In genomic region chr6:161561938-161562337, GRCh38 we compare ENCODE assay signal across 27 cellular contexts.
"Had no signal": no experiment of that assay in that cellular context is flagged by ENCODE, and none has a peak within 500 bp of the region (broad histone marks: within the 10 kb centered on the region; RNA-seq: fewer than 3 reads in every experiment).

No MANE protein-coding gene starts in this region.

- H3K4me3 ChIP-seq: ascending aorta, body of pancreas, MG63 had no signal

- H3K27me3 ChIP-seq: ascending aorta, body of pancreas, MG63 had no signal

- DNase-seq: activated CD4-positive, alpha-beta memory T cell treated with anti-CD3 and anti-CD28 coated beads for 36 hours; activated CD4-positive, alpha-beta T cell treated with anti-CD3 and anti-CD28 coated beads, Interleukin-2, amount 10 ng/mL, durations not matched to agents 7 days and 5 days; activated CD4-positive, CD25-positive, alpha-beta regulatory T cell; activated CD8-positive, alpha-beta memory T cell treated with anti-CD3 and anti-CD28 coated beads for 24 hours; activated effector memory CD4-positive, alpha-beta T cell treated with anti-CD3 and anti-CD28 coated beads, Interleukin-2, amount 50 U/mL, for 16 hours; activated naive CD4-positive, alpha-beta T cell treated with Interleukin-2 at 50 U/mL for 16 hours; activated naive CD8-positive, alpha-beta T cell treated with anti-CD3 and anti-CD28 coated beads, Interleukin-2, amount 50 U/mL, for 24 hours; activated T-cell treated with anti-CD3 and anti-CD28 coated beads, Interleukin-2, amount 50 U/mL, for 4 hours; amniotic stem cell; body of pancreas; MG63; MV-4-11; NCI-H1092 treated with DMSO at 0.1 percent for 48 hours; NCI-H1417 treated with DMSO at 0.1 percent for 48 hours; NCI-H1694; NCI-H2029 treated with DMSO at 0.1 percent for 48 hours; NCI-H345; NCI-H510A; NCI-H526 treated with DMSO at 0.1 percent for 48 hours; NCI-H82; SIG-M5; T-cell; T-helper 2 cell; T1000 had no signal

- H3K36me3 ChIP-seq: ascending aorta, MG63 had no signal

- H3K9me3 ChIP-seq: ascending aorta, body of pancreas, MG63 had no signal

- H3K4me1 ChIP-seq: ascending aorta, body of pancreas had no signal

- ATAC-seq: activated naive CD4-positive, alpha-beta T cell treated with anti-CD3 and anti-CD28 coated beads, Interleukin-2, amount 50 U/mL, for 72 hours; activated naive CD8-positive, alpha-beta T cell treated with anti-CD3 and anti-CD28 coated beads, Interleukin-2, amount 50 U/mL, for 24 hours; activated T-cell treated with anti-CD3 and anti-CD28 coated beads, Interleukin-2, amount 50 U/mL, for 4 hours; body of pancreas; T-cell had no signal

- H3K27ac ChIP-seq: ascending aorta, body of pancreas, VCaP had no signal
